In genomic region chr6:128929869-128930268, GRCh38 we compare ENCODE assay signal across 20 cellular contexts. TPM values are rescaled to one million over a fixed set of nuclear protein-coding genes. Genes with fewer than 3 reads are reported as not detected.
A peak's percentile ranks its signal among the peaks of the same experiment; 100 is the strongest.
DNase-seq lines count a peak whose midpoint lies in the region; ATAC-seq and TF ChIP-seq lines count a peak whose summit lies in the region.
"Had no signal": no experiment of that assay in that cellular context is flagged by ENCODE, and none has a peak within 500 bp of the region (broad histone marks: within the 10 kb centered on the region; RNA-seq: fewer than 3 reads in every experiment).

No MANE protein-coding gene starts in this region.

- intact Hi-C loops in Right ventricle myocardium superior (cut with DNase I), result no loop called here
- intact Hi-C loops in left ventricle myocardium inferior (cut with micrococcal nuclease), result no loop called here
- intact Hi-C loops in spleen (cut with DNase I; ENCODE audit: low total_unique reads), result no loop called here

- TF ChIP-seq POLR2A in spleen (IDR thresholded peaks at IDR 0.05), result no peak

- H3K27ac ChIP-seq in left ventricle myocardium inferior (replicated peaks) (no peak overlapping the region), spleen (no peak overlapping the region)
- H3K27ac ChIP-seq: GM23248 had no signal

- H3K27me3 ChIP-seq in left ventricle myocardium inferior (ENCODE audit: low read depth) (no peaks in the 10 kb centered on the region), H7 (ENCODE audit: control insufficient read depth, insufficient read depth, low read length) (no peaks in the 10 kb centered on the region), spleen (replicated peaks in 1 of 7) (peaks cover 0 to 8% (median 0%) of the 10 kb centered on the region in 7 donors)

- H3K4me3 ChIP-seq in left ventricle myocardium inferior (no peak overlapping the region), H7 (ENCODE audit: insufficient read depth, low read depth, low read length) (no peak overlapping the region), spleen (no peak overlapping the region)
- H3K4me3 ChIP-seq: GM12878, GM23248 had no signal

- H3K9me3 ChIP-seq in left ventricle myocardium inferior (replicated peaks) (no peaks in the 10 kb centered on the region), spleen (no peaks in the 10 kb centered on the region)

- TF ChIP-seq CTCF in left ventricle myocardium inferior (IDR thresholded peaks at IDR 0.05; ENCODE audit: borderline replicate concordance), result no peak
- TF ChIP-seq CTCF in spleen (IDR thresholded peaks at IDR 0.05 in 8 of 11, conservative IDR thresholded peaks at IDR 0.05 in 3 of 11), result no peak
- TF ChIP-seq CTCF in GM13977 (IDR thresholded peaks at IDR 0.05; ENCODE audit: extremely low read depth, insufficient read depth, missing control alignments), result no peak

- no peak for DNase-seq in Right ventricle myocardium superior
- DNase-seq in left ventricle myocardium inferior, result no peak
- peak; percentile 11 for DNase-seq in H7
- peak; percentile 17 for DNase-seq in left kidney (ENCODE audit: low read depth, low spot score)
- DNase-seq in spleen, result peak; percentile 62
- no peak for DNase-seq in DMS114 treated with DMSO at 0.1 percent for 48 hours (lab: John Stamatoyannopoulos, UW; ENCODE audit: unreplicated experiment)
- no peak for DNase-seq in GM13977 (ENCODE audit: low spot score)
- DNase-seq: DMS79 treated with DMSO at 0.1 percent for 48 hours, GM23248, HCEC 1CT, KG1, NCI-H1105 treated with DMSO at 0.1 percent for 48 hours, NCI-H2029 treated with DMSO at 0.1 percent for 48 hours, NCI-H446, NCI-H526, SHP77 had no signal

- H3K36me3 ChIP-seq in left ventricle myocardium inferior, result peaks cover 20% of the 10 kb centered on the region
- H3K36me3 ChIP-seq in H7 (replicated peaks; ENCODE audit: control insufficient read depth, insufficient read depth, low read length), result no peaks in the 10 kb centered on the region
- H3K36me3 ChIP-seq in spleen, result no peaks in the 10 kb centered on the region

- ATAC-seq in Right ventricle myocardium superior (ENCODE audit: poor library complexity), result peak; percentile 8
- no peak for ATAC-seq in HG02840 (IDR thresholded peaks at IDR 0.05; ENCODE audit: low FRiP score, unreplicated experiment)
- ATAC-seq: GM12878 had no signal

- H3K4me1 ChIP-seq in left ventricle myocardium inferior, result peaks cover 45% of the 10 kb centered on the region
- no peaks in the 10 kb centered on the region for H3K4me1 ChIP-seq in spleen

- WGBS in spleen, 5 donors, result 33 to 49% (median 47%) methylated on average over 25 to 34 of the region's 34 CpGs

- in situ Hi-C loops in GM13977 (cut with MboI; ENCODE audit: low pct_unique_long_range_greater_than_20kb, low sequenced_read_pairs, unreplicated experiment), result no loop called here

RNA-seq across cellular contexts. Expression of gene LAMA2, which starts 46.9 kb away (rescaled TPM):
- total RNA-seq in Right ventricle myocardium superior, result 115 TPM
- 185 TPM for total RNA-seq in left ventricle myocardium inferior
- total RNA-seq in H7 (2014; rRNA removed; shearing (Covaris generic)), result 2.2 and 2.8 TPM in 2 replicates
- 10 to 100 TPM in 6 of 7 donors, 1 to 10 TPM in 1; 5.4 to 66.6 (median 24.1) TPM for total RNA-seq in spleen
- 1 to 10 TPM in 2 of 3 donors, under 1 TPM in 1; 0.83 to 1.8 (median 1.3) TPM for polyA plus RNA-seq in spleen
- total RNA-seq: OCI-LY7 had no signal
- polyA plus RNA-seq: CD14-positive monocyte had no signal

Comparison
In these comparisons a context has a peak if more than half of its experiments do, and no peak if none do; other contexts are left out.
1. DNase-seq: peak in H7 (single experiment), left kidney (single experiment) and spleen (single experiment); none in Right ventricle myocardium superior (single experiment), left ventricle myocardium inferior (single experiment), DMS114 treated with DMSO at 0.1 percent for 48 hours (single experiment) and GM13977 (single experiment).